In the genomic region with DNA sequence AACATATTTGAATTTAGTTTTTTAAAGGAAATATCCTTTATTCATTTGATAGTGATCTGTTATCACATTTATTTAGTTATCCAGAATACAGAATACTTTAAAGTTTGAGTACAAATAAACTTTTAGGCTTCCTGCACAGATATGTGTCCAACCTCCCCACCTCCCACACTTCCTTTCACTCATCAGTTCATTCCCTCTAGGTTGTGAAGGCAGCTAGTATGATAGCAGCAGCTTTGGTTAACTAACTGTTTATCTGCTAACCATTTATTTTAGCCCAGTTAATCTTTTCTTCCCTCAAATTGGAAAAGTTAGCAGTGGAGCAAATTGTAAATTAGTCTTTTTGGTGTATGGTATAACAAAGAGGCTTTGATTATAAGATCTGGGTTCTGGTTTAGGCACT, we compare ENCODE assay signal across 21 cellular contexts. TPM values are rescaled to one million over a fixed set of nuclear protein-coding genes. Genes with fewer than 3 reads are reported as not detected.
DNase-seq lines count a peak whose midpoint lies in the region; ATAC-seq and TF ChIP-seq lines count a peak whose summit lies in the region.
"Had no signal": no experiment of that assay in that cellular context is flagged by ENCODE, and none has a peak within 500 bp of the region (broad histone marks: within the 10 kb centered on the region; RNA-seq: fewer than 3 reads in every experiment).

No MANE protein-coding gene starts in this region.

- H3K79me2 ChIP-seq in PC-9 (ENCODE audit: low read depth): peaks cover 65% of the 10 kb centered on the region

- no peaks in the 10 kb centered on the region for H3K27me3 ChIP-seq in PC-9 (ENCODE audit: insufficient read depth, low read depth)
- H3K27me3 ChIP-seq in colonic mucosa: no peaks in the 10 kb centered on the region
- H3K27me3 ChIP-seq: BLaER1 had no signal

- H3K27ac ChIP-seq in PC-9 (0 out of 2 replicates have a peak overlapping the region, but pooled peaks have one; percentile 5), colonic mucosa (no peak overlapping the region)
- H3K27ac ChIP-seq: 22Rv1, A549, BLaER1 had no signal

- no peaks in the 10 kb centered on the region for H3K9me3 ChIP-seq in PC-9 (ENCODE audit: insufficient read depth, low read depth)
- no peaks in the 10 kb centered on the region for H3K9me3 ChIP-seq in colonic mucosa
- H3K9me3 ChIP-seq: A549 had no signal

- H3K9me2 ChIP-seq in PC-9 (ENCODE audit: insufficient read depth): no peaks in the 10 kb centered on the region

- ATAC-seq in activated CD4-positive, alpha-beta T cell treated with anti-CD3 and anti-CD28 coated beads for 36 hours: no peak
- ATAC-seq: A549; CD8-positive, alpha-beta T cell; HCT116 had no signal

- no peak overlapping the region for H3K4me2 ChIP-seq in PC-9
- H3K4me2 ChIP-seq: A549, BLaER1 had no signal

- BruUV-seq in PC-9 (replicated peaks; lab: Mats Ljungman, UMichigan): no TSS peak

- H3K4me1 Mint-ChIP-seq in activated CD4-positive, alpha-beta T cell treated with anti-CD3 and anti-CD28 coated beads for 36 hours: peaks cover 52% of the 10 kb centered on the region
- H3K4me1 Mint-ChIP-seq in activated naive CD4-positive, alpha-beta T cell treated with anti-CD3 and anti-CD28 coated beads, Interleukin-2, amount 50 U/mL, for 24 hours: peaks cover 71% of the 10 kb centered on the region
- peaks cover 17% of the 10 kb centered on the region for H3K4me1 Mint-ChIP-seq in mesothelial cell of epicardium

- H3K27ac Mint-ChIP-seq in activated CD4-positive, alpha-beta T cell treated with anti-CD3 and anti-CD28 coated beads for 36 hours: peak overlapping the region; percentile 37
- peak overlapping the region; percentile 46 for H3K27ac Mint-ChIP-seq in activated naive CD4-positive, alpha-beta T cell treated with anti-CD3 and anti-CD28 coated beads, Interleukin-2, amount 50 U/mL, for 24 hours
- peak overlapping the region; percentile 9 for H3K27ac Mint-ChIP-seq in mesothelial cell of epicardium
- H3K27ac Mint-ChIP-seq: CD8-positive, alpha-beta T cell; HFFc6 had no signal

- H3K4me1 ChIP-seq in PC-9 (replicated peaks; ENCODE audit: insufficient read depth) (no peaks in the 10 kb centered on the region), colonic mucosa (no peaks in the 10 kb centered on the region)
- H3K4me1 ChIP-seq: A549, BLaER1 had no signal

- peaks cover 20% of the 10 kb centered on the region for H4K20me1 ChIP-seq in PC-9 (ENCODE audit: insufficient read depth)

- peaks cover 30% of the 10 kb centered on the region for H3K36me3 Mint-ChIP-seq in activated CD4-positive, alpha-beta T cell treated with anti-CD3 and anti-CD28 coated beads for 36 hours (ENCODE audit: low read depth)
- peaks cover 22% of the 10 kb centered on the region for H3K36me3 Mint-ChIP-seq in activated naive CD4-positive, alpha-beta T cell treated with anti-CD3 and anti-CD28 coated beads, Interleukin-2, amount 50 U/mL, for 24 hours
- H3K36me3 Mint-ChIP-seq in mesothelial cell of epicardium: peaks cover 40% of the 10 kb centered on the region

- H3K9ac ChIP-seq in colonic mucosa (ENCODE audit: low read depth in 2 of 2, low read length in 2 of 2): no peak overlapping the region
- H3K9ac ChIP-seq: BLaER1 had no signal

- H3K9me3 Mint-ChIP-seq in activated CD4-positive, alpha-beta T cell treated with anti-CD3 and anti-CD28 coated beads for 36 hours (ENCODE audit: low read depth): peaks cover 3% of the 10 kb centered on the region
- no peaks in the 10 kb centered on the region for H3K9me3 Mint-ChIP-seq in activated naive CD4-positive, alpha-beta T cell treated with anti-CD3 and anti-CD28 coated beads, Interleukin-2, amount 50 U/mL, for 24 hours
- H3K9me3 Mint-ChIP-seq in mesothelial cell of epicardium: peaks cover 23% of the 10 kb centered on the region
- H3K9me3 Mint-ChIP-seq: CD14-positive monocyte; CD8-positive, alpha-beta T cell; HFFc6 had no signal

- CTCF ChIA-PET in activated CD4-positive, alpha-beta T cell treated with anti-CD3 and anti-CD28 coated beads for 36 hours (lab: Charles Lee): no interaction called here
- CTCF ChIA-PET in PC-9 (lab: Charles Lee): no interaction called here

- H3K36me3 ChIP-seq in PC-9 (ENCODE audit: low read depth) (peaks cover 15% of the 10 kb centered on the region), colonic mucosa (no peaks in the 10 kb centered on the region)

- no peak overlapping the region for H3K4me3 Mint-ChIP-seq in activated CD4-positive, alpha-beta T cell treated with anti-CD3 and anti-CD28 coated beads for 36 hours
- H3K4me3 Mint-ChIP-seq in activated naive CD4-positive, alpha-beta T cell treated with anti-CD3 and anti-CD28 coated beads, Interleukin-2, amount 50 U/mL, for 24 hours: no peak overlapping the region
- H3K4me3 Mint-ChIP-seq in mesothelial cell of epicardium: no peak overlapping the region
- H3K4me3 Mint-ChIP-seq: CD14-positive monocyte; CD8-positive, alpha-beta T cell; HFFc6 had no signal

- H2AFZ ChIP-seq in PC-9: no peak overlapping the region

- H3K27me3 Mint-ChIP-seq in activated CD4-positive, alpha-beta T cell treated with anti-CD3 and anti-CD28 coated beads for 36 hours: no peaks in the 10 kb centered on the region
- no peaks in the 10 kb centered on the region for H3K27me3 Mint-ChIP-seq in activated naive CD4-positive, alpha-beta T cell treated with anti-CD3 and anti-CD28 coated beads, Interleukin-2, amount 50 U/mL, for 24 hours
- no peaks in the 10 kb centered on the region for H3K27me3 Mint-ChIP-seq in mesothelial cell of epicardium (ENCODE audit: low read depth)

- no peaks in the 10 kb centered on the region for H3F3A ChIP-seq in PC-9 (ENCODE audit: insufficient read depth, low read depth)

- no peak for DNase-seq in activated CD4-positive, alpha-beta T cell treated with anti-CD3 and anti-CD28 coated beads for 36 hours
- no peak for DNase-seq in activated CD4-positive, alpha-beta T cell treated with anti-CD3 and anti-CD28 coated beads, Interleukin-2, amount 50 U/mL, for 4 hours
- DNase-seq in activated naive CD4-positive, alpha-beta T cell treated with anti-CD3 and anti-CD28 coated beads, Interleukin-2, amount 50 U/mL, for 16 hours: no peak
- DNase-seq in PC-9: no peak
- no peak for DNase-seq in mesothelial cell of epicardium (ENCODE audit: low spot score in 2 of 2, unreplicated experiment in 2 of 2)
- DNase-seq in effector CD4-positive, alpha-beta T cell: no peak
- DNase-seq in colonic mucosa: no peak
- DNase-seq: AML-193; Calu3; CD8-positive, alpha-beta T cell; DMS79 treated with DMSO at 0.1 percent for 48 hours; GF-D8; GOT3; H7; HFFc6 had no signal

- H3K4me3 ChIP-seq in PC-9 (no peak overlapping the region), colonic mucosa (no peak overlapping the region)
- H3K4me3 ChIP-seq: A549, BLaER1 had no signal

- intact Hi-C loops in activated CD4-positive, alpha-beta T cell treated with anti-CD3 and anti-CD28 coated beads for 36 hours (cut with DNase I, micrococcal nuclease): no loop called here
- intact Hi-C loops in PC-9 (cut with micrococcal nuclease; ENCODE audit: unreplicated experiment) (no loop called here), colonic mucosa (cut with DNase I) (no loop called here)

- no peak for TF ChIP-seq CTCF in PC-9 (conservative IDR thresholded peaks at IDR 0.05)
- no peak for TF ChIP-seq CTCF in mesothelial cell of epicardium (IDR thresholded peaks at IDR 0.05; ENCODE audit: unreplicated experiment)
- no peak for TF ChIP-seq CTCF in colonic mucosa (IDR thresholded peaks at IDR 0.05)

- POLR2A ChIA-PET in activated CD4-positive, alpha-beta T cell treated with anti-CD3 and anti-CD28 coated beads for 36 hours (lab: Charles Lee): no interaction called here
- POLR2A ChIA-PET in PC-9 (lab: Charles Lee; ENCODE audit: unreplicated experiment): interaction anchor here (0.6 kb wide), 1 partner anchor 77 kb away, joined by 4 read pairs; no protein-coding TSS in a partner anchor

RNA-seq across cellular contexts. Expression of gene CNOT2, which starts 35.7 kb away (rescaled TPM):
- 10 to 100 TPM; 63.3 to 77.7 TPM for total RNA-seq in activated CD4-positive, alpha-beta T cell treated with anti-CD3 and anti-CD28 coated beads for 36 hours
- 57.9 and 85.4 TPM in 2 replicates for total RNA-seq in PC-9 (2021)
- 120 to 126 TPM (median 120 TPM) in 3 replicates for total RNA-seq in mesothelial cell of epicardium
- total RNA-seq in colonic mucosa: 10 to 100 TPM; 55.2 to 80.3 TPM
